ENCODE assay signal across 1 cellular context in genomic region chr1:196896355-196896754, GRCh38.
TF ChIP-seq lines count a peak whose summit lies in the region.

No MANE protein-coding gene starts in this region.

TF ChIP-seq in H1, 55 proteins besides CTCF, POLR2A, EP300 and RAD21:
- TF ChIP-seq ATF2 (IDR thresholded peaks at IDR 0.05; ENCODE audit: low read length) (no peak), PHF8 (conservative IDR thresholded peaks at IDR 0.05; ENCODE audit: low read depth, low read length) (no peak), SIX5 (IDR thresholded peaks at IDR 0.05; ENCODE audit: low read depth, low read length) (no peak), USF2 (IDR thresholded peaks at IDR 0.05; ENCODE audit: low read length) (no peak), RBBP5 (IDR thresholded peaks at IDR 0.05; ENCODE audit: borderline replicate concordance, low read depth, low read length) (no peak), E2F6 (IDR thresholded peaks at IDR 0.05) (no peak), FOSL1 (IDR thresholded peaks at IDR 0.05; ENCODE audit: insufficient read depth, low read depth, low read length) (no peak), NANOG (IDR thresholded peaks at IDR 0.05; ENCODE audit: insufficient read depth, low read depth, low read length, poor library complexity, severe bottlenecking) (no peak), SAP30 (IDR thresholded peaks at IDR 0.05; ENCODE audit: insufficient read depth, insufficient replicate concordance, low read length) (no peak), TCF12 (IDR thresholded peaks at IDR 0.05; ENCODE audit: low read depth, low read length) (no peak), HDAC2 (IDR thresholded peaks at IDR 0.05; ENCODE audit: borderline replicate concordance in 1 of 2, low read depth in 2 of 2, low read length in 2 of 2) (no peak), SIRT6 (IDR thresholded peaks at IDR 0.05; ENCODE audit: low read length) (no peak), BACH1 (IDR thresholded peaks at IDR 0.05; ENCODE audit: low read length) (no peak), CHD7 (IDR thresholded peaks at IDR 0.05; ENCODE audit: insufficient replicate concordance, low read length) (no peak), POLR2AphosphoS5 (IDR thresholded peaks at IDR 0.05; ENCODE audit: low read depth, low read length) (no peak), CHD1 (IDR thresholded peaks at IDR 0.05; ENCODE audit: low read depth, low read length) (no peak), CBX8 (IDR thresholded peaks at IDR 0.05; ENCODE audit: borderline replicate concordance, low read depth, low read length) (no peak), JUND (IDR thresholded peaks at IDR 0.05; ENCODE audit: low read length) (no peak), BCL11A (IDR thresholded peaks at IDR 0.05; ENCODE audit: low read depth in 2 of 2, low read length in 2 of 2) (no peak), SP4 (IDR thresholded peaks at IDR 0.05; ENCODE audit: low read length) (no peak)
